29 cellular contexts compared by ENCODE assay signal in genomic region chr6:603265-603664, GRCh38. TPM values are rescaled to one million over a fixed set of nuclear protein-coding genes. Genes with fewer than 3 reads are reported as not detected.
"Had no signal": no experiment of that assay in that cellular context is flagged by ENCODE, and none has a peak within 500 bp of the region (broad histone marks: within the 10 kb centered on the region; RNA-seq: fewer than 3 reads in every experiment).

No MANE protein-coding gene starts in this region.

- H3K4me1 ChIP-seq: ascending aorta, esophagus squamous epithelium had no signal

- FAIRE-seq: endometrium, endothelial cell of umbilical vein had no signal

- H3K4me3 ChIP-seq: ascending aorta, coronary artery, esophagus squamous epithelium had no signal

- H3K27me3 ChIP-seq: ascending aorta, brain microvascular endothelial cell, esophagus squamous epithelium had no signal

- DNase-seq: activated CD4-positive, alpha-beta memory T cell treated with anti-CD3 and anti-CD28 coated beads for 36 hours; activated CD4-positive, alpha-beta T cell treated with anti-CD3 and anti-CD28 coated beads for 36 hours; activated CD4-positive, alpha-beta T cell treated with anti-CD3 and anti-CD28 coated beads, Interleukin-2, amount 10 ng/mL, durations not matched to agents 24 days and 14 days; activated CD4-positive, CD25-positive, alpha-beta regulatory T cell; activated CD4-positive, CD25-positive, alpha-beta regulatory T cell treated with anti-CD3 and anti-CD28 coated beads, Interleukin-2, amount 50 U/mL, for 72 hours; activated CD8-positive, alpha-beta memory T cell treated with anti-CD3 and anti-CD28 coated beads, Interleukin-2, amount 10 ng/mL, durations not matched to agents 7 days and 5 days; activated CD8-positive, alpha-beta memory T cell treated with anti-CD3 and anti-CD28 coated beads, Interleukin-2, amount 50 U/mL, for 4 hours; activated CD8-positive, alpha-beta T cell treated with anti-CD3 and anti-CD28 coated beads, Interleukin-2, amount 10 ng/mL, durations not matched to agents 7 days and 5 days; activated effector memory CD4-positive, alpha-beta T cell treated with anti-CD3 and anti-CD28 coated beads, Interleukin-2, amount 50 U/mL, for 16 hours; activated naive CD4-positive, alpha-beta T cell treated with anti-CD3 and anti-CD28 coated beads, Interleukin-2, amount 10 ng/mL, durations not matched to agents 7 days and 5 days; activated naive CD8-positive, alpha-beta T cell treated with anti-CD3 and anti-CD28 coated beads, Interleukin-2, amount 10 ng/mL, durations not matched to agents 7 days and 5 days; activated T-cell treated with anti-CD3 and anti-CD28 coated beads, Interleukin-2, amount 50 U/mL, for 1 hour; activated T-cell treated with anti-CD3 and anti-CD28 coated beads, Interleukin-2, amount 50 U/mL, for 48 hours; brain microvascular endothelial cell; dermis blood vessel endothelial cell; effector CD4-positive, alpha-beta T cell; effector memory CD8-positive, alpha-beta T cell; esophagus squamous epithelium; foreskin melanocyte; head of caudate nucleus; T-helper 1 cell; T-helper 17 cell; T1000 had no signal

- H3K27ac ChIP-seq: ascending aorta, brain microvascular endothelial cell, coronary artery, epithelial cell of prostate, esophagus squamous epithelium had no signal

- H3K9me3 ChIP-seq: ascending aorta, esophagus squamous epithelium had no signal

- ATAC-seq: activated CD4-positive, alpha-beta T cell treated with anti-CD3 and anti-CD28 coated beads for 36 hours; activated CD8-positive, alpha-beta memory T cell treated with anti-CD3 and anti-CD28 coated beads, Interleukin-2, amount 10 ng/mL, durations not matched to agents 7 days and 5 days; activated CD8-positive, alpha-beta T cell treated with anti-CD3 and anti-CD28 coated beads, Interleukin-2, amount 10 ng/mL, durations not matched to agents 7 days and 5 days; activated naive CD4-positive, alpha-beta T cell treated with anti-CD3 and anti-CD28 coated beads, Interleukin-2, amount 50 U/mL, for 72 hours; effector memory CD8-positive, alpha-beta T cell; T-helper 17 cell had no signal

RNA-seq across cellular contexts. Expression of gene HUS1B, which starts 53.6 kb away (rescaled TPM):
- total RNA-seq: ascending aorta had no signal
